Comparison of ENCODE assay signal across 17 cellular contexts in genomic region chr4:165726831-165727230, GRCh38.
A peak's percentile ranks its signal among the peaks of the same experiment; 100 is the strongest.
DNase-seq lines count a peak whose midpoint lies in the region; ATAC-seq, FAIRE-seq and TF ChIP-seq lines count a peak whose summit lies in the region.
"Had no signal": no experiment of that assay in that cellular context is flagged by ENCODE, and none has a peak within 500 bp of the region (broad histone marks: within the 10 kb centered on the region; RNA-seq: fewer than 3 reads in every experiment).

No MANE protein-coding gene starts in this region.

- DNase-seq in EH (ENCODE audit: low read depth): peak; percentile 11
- DNase-seq in HT1080 (ENCODE audit: low read depth): peak; percentile 61
- peak; percentile 15 for DNase-seq in bronchial epithelial cell (ENCODE audit: low read depth)
- peak; percentile 12 for DNase-seq in kidney epithelial cell (ENCODE audit: low read depth)
- no peak for DNase-seq in epidermal melanocyte (ENCODE audit: insufficient read length, low spot score)
- no peak for DNase-seq in DMS79 treated with DMSO at 0.1 percent for 48 hours (lab: John Stamatoyannopoulos, UW)
- DNase-seq: 8988T; CD8-positive, alpha-beta T cell; NCI-H1105; NCI-H1694; NCI-H2227 treated with DMSO at 0.1 percent for 48 hours; NCI-H524 had no signal

- FAIRE-seq in bronchial epithelial cell (lab: Jason Lieb, UNC): no peak
- FAIRE-seq: GM12892, GM19239 had no signal

- H3K27me3 ChIP-seq in bronchial epithelial cell (ENCODE audit: control insufficient read depth, insufficient read depth, low read length) (no peaks in the 10 kb centered on the region), kidney epithelial cell (ENCODE audit: control insufficient read depth, insufficient read depth, low read length) (no peaks in the 10 kb centered on the region)

- H3K4me3 ChIP-seq in bronchial epithelial cell (ENCODE audit: low read depth, low read length) (no peak overlapping the region), kidney epithelial cell (ENCODE audit: low read depth, low read length) (no peak overlapping the region)

- no peaks in the 10 kb centered on the region for H3K36me3 ChIP-seq in bronchial epithelial cell (ENCODE audit: control insufficient read depth, insufficient read depth, low read length)
- no peaks in the 10 kb centered on the region for H3K36me3 ChIP-seq in kidney epithelial cell (ENCODE audit: control insufficient read depth, insufficient read depth, low read length)

- ATAC-seq in GM19452 (IDR thresholded peaks at IDR 0.05; ENCODE audit: unreplicated experiment) (no peak), GM18868 (IDR thresholded peaks at IDR 0.05; ENCODE audit: unreplicated experiment) (no peak)
- ATAC-seq: CD8-positive, alpha-beta T cell; HCT116 had no signal

- TF ChIP-seq CTCF in bronchial epithelial cell (IDR thresholded peaks at IDR 0.05; ENCODE audit: insufficient read depth, low read length, severe bottlenecking) (no peak), kidney epithelial cell (IDR thresholded peaks at IDR 0.05; ENCODE audit: insufficient read depth, low read length, poor library complexity, severe bottlenecking) (no peak)

Comparison
In these comparisons a context has a peak if more than half of its experiments do, and no peak if none do; other contexts are left out.
1. DNase-seq: peak in EH (single experiment), HT1080 (single experiment), bronchial epithelial cell (single experiment) and kidney epithelial cell (single experiment); none in epidermal melanocyte (single experiment) and DMS79 treated with DMSO at 0.1 percent for 48 hours (single experiment).